Comparison of ENCODE assay signal across 8 cellular contexts in genomic region chr7:133252858-133253521, GRCh38. TPM values are rescaled to one million over a fixed set of nuclear protein-coding genes. Genes with fewer than 3 reads are reported as not detected.
DNase-seq lines count a peak whose midpoint lies in the region; ATAC-seq and TF ChIP-seq lines count a peak whose summit lies in the region.

EXOC4 (plus strand) TSS chr7:133253078.

- peak within 1 kb of the TSS; percentile 86 for H3K4me2 ChIP-seq in SU-DHL-6 (ENCODE audit: low read depth, low read length, poor library complexity, severe bottlenecking)

- under 1% methylated on average over 25 of the region's 25 CpGs for WGBS in thymus

- H3K27ac ChIP-seq in SU-DHL-6 (ENCODE audit: low read depth, low read length) (peak within 1 kb of the TSS; percentile 35; the same call in 1 of the 2 replicates), thymus (ENCODE audit: low read depth) (peak within 1 kb of the TSS; percentile 61)

- peak; percentile 98 for ATAC-seq in HG02678 (IDR thresholded peaks at IDR 0.05; ENCODE audit: unreplicated experiment)
- ATAC-seq in activated naive CD8-positive, alpha-beta T cell treated with anti-CD3 and anti-CD28 coated beads, Interleukin-2, amount 10 ng/mL, durations not matched to agents 7 days and 5 days (ENCODE audit: low read depth) = peak; percentile 100

- H3K4me3 ChIP-seq in SU-DHL-6 (ENCODE audit: insufficient read depth, low read length, poor library complexity, severe bottlenecking) = peak within 1 kb of the TSS; percentile 98
- H3K4me3 ChIP-seq in thymus (ENCODE audit: low read length) = peak within 1 kb of the TSS; percentile 55

- peak within 1 kb of the TSS; percentile 81 for H3K27ac Mint-ChIP-seq in activated naive CD8-positive, alpha-beta T cell treated with anti-CD3 and anti-CD28 coated beads, Interleukin-2, amount 10 ng/mL, durations not matched to agents 7 days and 5 days
- H3K27ac Mint-ChIP-seq in osteocyte (ENCODE audit: unreplicated experiment) = peak within 1 kb of the TSS; percentile 96

- H3K9me2 ChIP-seq in SU-DHL-6 (replicated peaks; ENCODE audit: insufficient read depth, low read length) = no peaks in the 10 kb centered on the region

- H4K20me1 ChIP-seq in SU-DHL-6 (ENCODE audit: low read depth, low read length) = no peaks in the 10 kb centered on the region

- H3K9me3 ChIP-seq in SU-DHL-6 (ENCODE audit: insufficient read depth, low read length) (no peaks in the 10 kb centered on the region), thymus (ENCODE audit: control insufficient read depth) (no peaks in the 10 kb centered on the region)

- peak; percentile 65 for TF ChIP-seq POLR2A in GM10847 (IDR thresholded peaks at IDR 0.05; ENCODE audit: extremely low read depth, insufficient read length)

- POLR2A ChIA-PET in activated naive CD8-positive, alpha-beta T cell treated with anti-CD3 and anti-CD28 coated beads, Interleukin-2, amount 10 ng/mL, durations not matched to agents 7 days and 5 days (lab: Charles Lee) = interaction anchor here (0.6 kb wide), 1 partner anchor 856 kb away, joined by 3 read pairs; no protein-coding TSS in a partner anchor

- peaks cover 23% of the 10 kb centered on the region for H3K4me1 Mint-ChIP-seq in activated naive CD8-positive, alpha-beta T cell treated with anti-CD3 and anti-CD28 coated beads, Interleukin-2, amount 10 ng/mL, durations not matched to agents 7 days and 5 days
- H3K4me1 Mint-ChIP-seq in osteocyte (ENCODE audit: unreplicated experiment) = peaks cover 25% of the 10 kb centered on the region

- TF ChIP-seq CTCF in SU-DHL-6 (IDR thresholded peaks at IDR 0.05; ENCODE audit: insufficient read depth, low read length, poor library complexity, severe bottlenecking) (no peak), osteocyte (IDR thresholded peaks at IDR 0.05) (no peak)

- H3K27me3 Mint-ChIP-seq in activated naive CD8-positive, alpha-beta T cell treated with anti-CD3 and anti-CD28 coated beads, Interleukin-2, amount 10 ng/mL, durations not matched to agents 7 days and 5 days = no peaks in the 10 kb centered on the region
- H3K27me3 Mint-ChIP-seq in osteocyte (ENCODE audit: unreplicated experiment) = no peaks in the 10 kb centered on the region

- H3K27me3 ChIP-seq in SU-DHL-6 (ENCODE audit: low read length) (no peaks in the 10 kb centered on the region), thymus (ENCODE audit: control insufficient read depth, insufficient read depth) (no peaks in the 10 kb centered on the region)

- DNase-seq in NCI-H128 (lab: John Stamatoyannopoulos, UW; ENCODE audit: unreplicated experiment) (peak; percentile 95), head of caudate nucleus (peak; percentile 84 to 98 (median 95)), osteocyte (ENCODE audit: extremely low spot score, unreplicated experiment) (peak; percentile 96)
- DNase-seq in activated naive CD8-positive, alpha-beta T cell treated with anti-CD3 and anti-CD28 coated beads, Interleukin-2, amount 10 ng/mL, durations not matched to agents 7 days and 5 days = peak; percentile 79

- peaks cover 31% of the 10 kb centered on the region for H3K79me2 ChIP-seq in SU-DHL-6 (ENCODE audit: insufficient read depth, low read length)

- peak within 1 kb of the TSS; percentile 96 for H2AFZ ChIP-seq in SU-DHL-6 (ENCODE audit: low read depth, low read length, severe bottlenecking)

- peak within 1 kb of the TSS; percentile 93 for H3K4me3 Mint-ChIP-seq in activated naive CD8-positive, alpha-beta T cell treated with anti-CD3 and anti-CD28 coated beads, Interleukin-2, amount 10 ng/mL, durations not matched to agents 7 days and 5 days
- H3K4me3 Mint-ChIP-seq in osteocyte (ENCODE audit: unreplicated experiment) = peak within 1 kb of the TSS; percentile 93

- peak within 1 kb of the TSS; percentile 82 for H3K9ac ChIP-seq in SU-DHL-6 (ENCODE audit: low read length)

- H3K36me3 ChIP-seq in SU-DHL-6 (ENCODE audit: low read length) (no peaks in the 10 kb centered on the region), thymus (ENCODE audit: control insufficient read depth, insufficient read depth) (no peaks in the 10 kb centered on the region)

- intact Hi-C loops in head of caudate nucleus (cut with DNase I) = no loop called here

- no peaks in the 10 kb centered on the region for H3K9me3 Mint-ChIP-seq in activated naive CD8-positive, alpha-beta T cell treated with anti-CD3 and anti-CD28 coated beads, Interleukin-2, amount 10 ng/mL, durations not matched to agents 7 days and 5 days
- H3K9me3 Mint-ChIP-seq in osteocyte (ENCODE audit: unreplicated experiment) = peaks cover 16% of the 10 kb centered on the region

- H3F3A ChIP-seq in SU-DHL-6 (ENCODE audit: insufficient read depth) = peaks cover 9% of the 10 kb centered on the region

- peaks cover 6% of the 10 kb centered on the region for H3K36me3 Mint-ChIP-seq in activated naive CD8-positive, alpha-beta T cell treated with anti-CD3 and anti-CD28 coated beads, Interleukin-2, amount 10 ng/mL, durations not matched to agents 7 days and 5 days
- H3K36me3 Mint-ChIP-seq in osteocyte (ENCODE audit: unreplicated experiment) = peaks cover 2% of the 10 kb centered on the region

- H3K4me1 ChIP-seq in thymus (ENCODE audit: control insufficient read depth, insufficient read depth, low read length) = peaks cover 13% of the 10 kb centered on the region

RNA-seq across cellular contexts. Expression of gene EXOC4, which starts in this region (rescaled TPM):
- total RNA-seq in activated naive CD8-positive, alpha-beta T cell treated with anti-CD3 and anti-CD28 coated beads, Interleukin-2, amount 10 ng/mL, durations not matched to agents 7 days and 5 days = 10 to 100 TPM; 73.1 to 73.7 TPM
- 99.9 and 105 TPM in 2 replicates for total RNA-seq in osteocyte
- polyA plus RNA-seq in thymus = 25.5 TPM

Comparison
In these comparisons a context has a peak if more than half of its experiments do, and no peak if none do; other contexts are left out.
1. Peak in every context shown above with its lines: DNase-seq, ATAC-seq, H3K4me3 ChIP-seq and H3K27ac ChIP-seq.